ENCODE assay signal across 8 cellular contexts in the genomic region with DNA sequence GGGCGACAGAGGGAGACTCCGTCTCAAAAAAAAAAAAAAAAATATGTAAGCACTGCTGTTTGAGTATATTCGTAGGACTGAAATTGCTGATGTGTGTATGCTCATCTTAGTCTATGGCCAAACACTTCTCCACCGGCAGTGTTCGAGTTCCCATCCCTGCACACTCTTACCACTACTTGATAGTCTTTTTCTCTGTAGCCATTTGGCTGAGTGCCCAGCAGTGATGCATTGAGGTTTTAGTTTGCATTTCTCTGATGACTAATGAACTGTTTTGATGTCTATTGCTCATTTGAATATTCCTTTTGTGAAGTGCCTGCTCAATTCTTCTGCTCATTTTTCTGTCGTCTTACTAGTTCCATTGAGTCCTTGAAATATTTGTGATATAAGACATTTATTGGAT. TPM values are rescaled to one million over a fixed set of nuclear protein-coding genes. Genes with fewer than 3 reads are reported as not detected.
A peak's percentile ranks its signal among the peaks of the same experiment; 100 is the strongest.
DNase-seq lines count a peak whose midpoint lies in the region; ATAC-seq and TF ChIP-seq lines count a peak whose summit lies in the region.

No MANE protein-coding gene starts in this region.

- no peaks in the 10 kb centered on the region for H3K27me3 ChIP-seq in thoracic aorta (replicated peaks; ENCODE audit: insufficient read depth)

- TF ChIP-seq CTCF in astrocyte of the cerebellum (IDR thresholded peaks at IDR 0.05; ENCODE audit: low read depth, low read length, missing control alignments) (no peak), natural killer cell (IDR thresholded peaks at IDR 0.05) (no peak), thoracic aorta (IDR thresholded peaks at IDR 0.05) (no peak)

- H3K9me3 Mint-ChIP-seq in natural killer cell, result no peaks in the 10 kb centered on the region

- H3K36me3 ChIP-seq in thoracic aorta, result peaks cover 9% of the 10 kb centered on the region

- H3K4me1 ChIP-seq in thoracic aorta (ENCODE audit: control insufficient read depth in 1 of 2, low read depth in 2 of 2), result peaks cover 14 to 25% of the 10 kb centered on the region in 2 donors

- H3K27ac ChIP-seq in thoracic aorta, result no peak overlapping the region

- in situ Hi-C loops in astrocyte of the cerebellum (cut with HindIII; ENCODE audit: low sequenced_read_pairs), result no loop called here

- peak overlapping the region; percentile 38 for H3K4me3 Mint-ChIP-seq in natural killer cell

- intact Hi-C loops in natural killer cell (cut with micrococcal nuclease), result no loop called here

- peak overlapping the region in 1 of 2 donors; percentile 47 for H3K27ac Mint-ChIP-seq in natural killer cell

- no peaks in the 10 kb centered on the region for H3K9me3 ChIP-seq in thoracic aorta

- peak; percentile 96 for DNase-seq in EH (ENCODE audit: low read depth)
- DNase-seq in LoVo (ENCODE audit: low spot score), result peak; percentile 86
- peak; percentile 70 for DNase-seq in T-helper 22 cell (ENCODE audit: low read depth)
- peak; percentile 96 for DNase-seq in astrocyte of the cerebellum (ENCODE audit: low read depth)
- no peak for DNase-seq in natural killer cell
- DNase-seq in thoracic aorta (ENCODE audit: low spot score), result peak; percentile 61
- DNase-seq in cerebellar nuclear complex (lab: John Stamatoyannopoulos, UW), result no peak

- peak; percentile 62 for ATAC-seq in GM21619 (IDR thresholded peaks at IDR 0.05; ENCODE audit: unreplicated experiment)
- peak in 1 of 3 donors; percentile 12 for ATAC-seq in natural killer cell
- no peak for ATAC-seq in thoracic aorta (ENCODE audit: insufficient number of reproducible peaks, low FRiP score, low read depth)

- H3K4me1 Mint-ChIP-seq in natural killer cell, result peaks cover 24 to 39% of the 10 kb centered on the region in 2 donors

- H3K4me3 ChIP-seq in astrocyte of the cerebellum (ENCODE audit: low read depth, low read length) (no peak overlapping the region), thoracic aorta (no peak overlapping the region)

- H3K36me3 Mint-ChIP-seq in natural killer cell, result no peaks in the 10 kb centered on the region

- H3K27me3 Mint-ChIP-seq in natural killer cell (ENCODE audit: low read depth in 2 of 2), result no peaks in the 10 kb centered on the region

RNA-seq across cellular contexts. Expression of a gene that starts 1.9 kb away (rescaled TPM):
- 10 to 100 TPM; 14.5 to 24.0 (median 19.5) TPM for total RNA-seq in natural killer cell
- total RNA-seq in thoracic aorta, result 10 to 100 TPM; 15.2 to 20.7 TPM

RNA-seq across cellular contexts. Expression of a gene that starts 15.9 kb away (rescaled TPM):
- total RNA-seq in natural killer cell (10 to 100 TPM; 31.1 to 37.9 (median 31.3) TPM), thoracic aorta (10 to 100 TPM; 22.9 to 27.8 TPM)

RNA-seq across cellular contexts. Expression of a gene that starts 16.1 kb away (rescaled TPM):
- total RNA-seq in natural killer cell (100 to 1,000 TPM; 188 to 225 (median 195) TPM), thoracic aorta (100 to 1,000 TPM; 125 to 128 TPM)

RNA-seq across cellular contexts. Expression of a gene that starts 19.0 kb away (rescaled TPM):
- total RNA-seq in natural killer cell (10 to 100 TPM; 20.1 to 25.8 (median 23.1) TPM), thoracic aorta (1 to 10 TPM; 8.4 to 9.7 TPM)

Comparison
In these comparisons a context has a peak if more than half of its experiments do, and no peak if none do; other contexts are left out.
1. DNase-seq: peak in EH (single experiment), LoVo (single experiment), T-helper 22 cell (single experiment), astrocyte of the cerebellum (single experiment) and thoracic aorta (single experiment); none in natural killer cell (single experiment) and cerebellar nuclear complex (0 of 2).